ENCODE assay signal across 1 cellular context in the genomic region with DNA sequence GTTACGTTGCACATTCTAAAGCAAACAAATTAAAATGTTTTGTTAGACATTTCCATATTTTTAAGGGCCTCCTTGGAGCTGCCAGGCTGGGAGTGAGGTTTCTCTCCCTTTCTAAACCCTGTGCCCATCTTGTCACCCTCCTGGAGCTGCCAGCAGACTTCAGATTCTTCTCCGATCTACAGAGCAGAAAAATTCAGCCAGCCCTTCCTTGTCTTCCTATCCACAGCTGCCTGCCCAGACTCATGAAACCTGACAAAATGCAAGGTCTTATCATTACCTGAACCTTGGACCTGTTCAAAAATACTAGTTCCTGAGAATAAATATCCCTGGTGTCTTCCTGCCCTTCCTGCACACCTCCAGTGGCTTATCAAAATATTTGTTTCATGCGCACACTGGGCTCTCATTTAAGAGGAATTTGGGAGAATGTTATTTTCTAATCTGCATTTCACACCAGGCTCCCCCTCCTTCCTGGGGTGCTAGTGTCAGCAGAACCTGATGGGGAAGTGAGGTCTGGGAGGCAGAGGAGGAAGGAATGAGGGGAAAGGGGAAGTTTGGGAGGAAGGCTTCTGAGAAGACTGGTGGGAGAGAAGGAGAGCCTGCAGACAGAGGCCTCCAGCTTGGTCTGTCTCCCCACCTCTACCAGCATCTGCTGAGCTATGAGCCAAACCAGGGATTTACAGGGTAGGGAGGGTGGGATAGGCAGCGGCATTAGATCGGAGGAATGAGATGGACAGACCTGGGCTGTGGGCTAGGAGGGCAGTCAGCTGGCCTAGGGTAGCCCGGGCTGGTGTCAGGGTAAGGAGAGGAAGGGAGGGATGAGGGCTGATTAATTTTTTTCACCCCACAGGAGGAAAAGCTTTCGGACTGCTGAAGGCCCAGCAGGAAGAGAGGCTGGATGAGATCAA.
TF ChIP-seq lines count a peak whose summit lies in the region.

A gene (plus strand): TSS at position 561 of the 905 bp plus-strand sequence. CDS start 96 bp downstream, at position 657.

TF ChIP-seq in HepG2, 621 proteins besides CTCF, POLR2A, EP300 and RAD21 (continued from another document and continues in another):
- TF ChIP-seq, protein P1, sequence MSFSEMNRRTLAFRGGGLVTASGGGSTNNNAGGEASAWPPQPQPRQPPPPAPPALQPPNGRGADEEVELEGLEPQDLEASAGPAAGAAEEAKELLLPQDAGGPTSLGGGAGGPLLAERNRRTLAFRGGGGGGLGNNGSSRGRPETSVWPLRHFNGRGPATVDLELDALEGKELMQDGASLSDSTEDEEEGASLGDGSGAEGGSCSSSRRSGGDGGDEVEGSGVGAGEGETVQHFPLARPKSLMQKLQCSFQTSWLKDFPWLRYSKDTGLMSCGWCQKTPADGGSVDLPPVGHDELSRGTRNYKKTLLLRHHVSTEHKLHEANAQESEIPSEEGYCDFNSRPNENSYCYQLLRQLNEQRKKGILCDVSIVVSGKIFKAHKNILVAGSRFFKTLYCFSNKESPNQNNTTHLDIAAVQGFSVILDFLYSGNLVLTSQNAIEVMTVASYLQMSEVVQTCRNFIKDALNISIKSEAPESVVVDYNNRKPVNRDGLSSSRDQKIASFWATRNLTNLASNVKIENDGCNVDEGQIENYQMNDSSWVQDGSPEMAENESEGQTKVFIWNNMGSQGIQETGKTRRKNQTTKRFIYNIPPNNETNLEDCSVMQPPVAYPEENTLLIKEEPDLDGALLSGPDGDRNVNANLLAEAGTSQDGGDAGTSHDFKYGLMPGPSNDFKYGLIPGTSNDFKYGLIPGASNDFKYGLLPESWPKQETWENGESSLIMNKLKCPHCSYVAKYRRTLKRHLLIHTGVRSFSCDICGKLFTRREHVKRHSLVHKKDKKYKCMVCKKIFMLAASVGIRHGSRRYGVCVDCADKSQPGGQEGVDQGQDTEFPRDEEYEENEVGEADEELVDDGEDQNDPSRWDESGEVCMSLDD (CRISPR knock-in tag; IDR thresholded peaks at IDR 0.05; ENCODE audit: borderline replicate concordance), result no peak
- TF ChIP-seq ASH2L (IDR thresholded peaks at IDR 0.05; ENCODE audit: insufficient read length, low read depth, low read length), result peak; percentile 34
- TF ChIP-seq KDM5B (CRISPR knock-in tag; IDR thresholded peaks at IDR 0.05; ENCODE audit: borderline replicate concordance), result 0 out of 2 replicates have a peak, but pooled peaks have one; percentile 28
- TF ChIP-seq, protein P2, sequence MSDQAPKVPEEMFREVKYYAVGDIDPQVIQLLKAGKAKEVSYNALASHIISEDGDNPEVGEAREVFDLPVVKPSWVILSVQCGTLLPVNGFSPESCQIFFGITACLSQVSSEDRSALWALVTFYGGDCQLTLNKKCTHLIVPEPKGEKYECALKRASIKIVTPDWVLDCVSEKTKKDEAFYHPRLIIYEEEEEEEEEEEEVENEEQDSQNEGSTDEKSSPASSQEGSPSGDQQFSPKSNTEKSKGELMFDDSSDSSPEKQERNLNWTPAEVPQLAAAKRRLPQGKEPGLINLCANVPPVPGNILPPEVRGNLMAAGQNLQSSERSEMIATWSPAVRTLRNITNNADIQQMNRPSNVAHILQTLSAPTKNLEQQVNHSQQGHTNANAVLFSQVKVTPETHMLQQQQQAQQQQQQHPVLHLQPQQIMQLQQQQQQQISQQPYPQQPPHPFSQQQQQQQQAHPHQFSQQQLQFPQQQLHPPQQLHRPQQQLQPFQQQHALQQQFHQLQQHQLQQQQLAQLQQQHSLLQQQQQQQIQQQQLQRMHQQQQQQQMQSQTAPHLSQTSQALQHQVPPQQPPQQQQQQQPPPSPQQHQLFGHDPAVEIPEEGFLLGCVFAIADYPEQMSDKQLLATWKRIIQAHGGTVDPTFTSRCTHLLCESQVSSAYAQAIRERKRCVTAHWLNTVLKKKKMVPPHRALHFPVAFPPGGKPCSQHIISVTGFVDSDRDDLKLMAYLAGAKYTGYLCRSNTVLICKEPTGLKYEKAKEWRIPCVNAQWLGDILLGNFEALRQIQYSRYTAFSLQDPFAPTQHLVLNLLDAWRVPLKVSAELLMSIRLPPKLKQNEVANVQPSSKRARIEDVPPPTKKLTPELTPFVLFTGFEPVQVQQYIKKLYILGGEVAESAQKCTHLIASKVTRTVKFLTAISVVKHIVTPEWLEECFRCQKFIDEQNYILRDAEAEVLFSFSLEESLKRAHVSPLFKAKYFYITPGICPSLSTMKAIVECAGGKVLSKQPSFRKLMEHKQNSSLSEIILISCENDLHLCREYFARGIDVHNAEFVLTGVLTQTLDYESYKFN (CRISPR knock-in tag; conservative IDR thresholded peaks at IDR 0.05), result peak; percentile 78
- TF ChIP-seq, protein P3, sequence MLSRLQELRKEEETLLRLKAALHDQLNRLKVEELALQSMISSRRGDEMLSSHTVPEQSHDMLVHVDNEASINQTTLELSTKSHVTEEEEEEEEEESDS (CRISPR knock-in tag; IDR thresholded peaks at IDR 0.05; ENCODE audit: borderline replicate concordance), result no peak
- TF ChIP-seq ZNF773 (CRISPR knock-in tag; IDR thresholded peaks at IDR 0.05; ENCODE audit: borderline replicate concordance), result no peak
- TF ChIP-seq, protein P4, sequence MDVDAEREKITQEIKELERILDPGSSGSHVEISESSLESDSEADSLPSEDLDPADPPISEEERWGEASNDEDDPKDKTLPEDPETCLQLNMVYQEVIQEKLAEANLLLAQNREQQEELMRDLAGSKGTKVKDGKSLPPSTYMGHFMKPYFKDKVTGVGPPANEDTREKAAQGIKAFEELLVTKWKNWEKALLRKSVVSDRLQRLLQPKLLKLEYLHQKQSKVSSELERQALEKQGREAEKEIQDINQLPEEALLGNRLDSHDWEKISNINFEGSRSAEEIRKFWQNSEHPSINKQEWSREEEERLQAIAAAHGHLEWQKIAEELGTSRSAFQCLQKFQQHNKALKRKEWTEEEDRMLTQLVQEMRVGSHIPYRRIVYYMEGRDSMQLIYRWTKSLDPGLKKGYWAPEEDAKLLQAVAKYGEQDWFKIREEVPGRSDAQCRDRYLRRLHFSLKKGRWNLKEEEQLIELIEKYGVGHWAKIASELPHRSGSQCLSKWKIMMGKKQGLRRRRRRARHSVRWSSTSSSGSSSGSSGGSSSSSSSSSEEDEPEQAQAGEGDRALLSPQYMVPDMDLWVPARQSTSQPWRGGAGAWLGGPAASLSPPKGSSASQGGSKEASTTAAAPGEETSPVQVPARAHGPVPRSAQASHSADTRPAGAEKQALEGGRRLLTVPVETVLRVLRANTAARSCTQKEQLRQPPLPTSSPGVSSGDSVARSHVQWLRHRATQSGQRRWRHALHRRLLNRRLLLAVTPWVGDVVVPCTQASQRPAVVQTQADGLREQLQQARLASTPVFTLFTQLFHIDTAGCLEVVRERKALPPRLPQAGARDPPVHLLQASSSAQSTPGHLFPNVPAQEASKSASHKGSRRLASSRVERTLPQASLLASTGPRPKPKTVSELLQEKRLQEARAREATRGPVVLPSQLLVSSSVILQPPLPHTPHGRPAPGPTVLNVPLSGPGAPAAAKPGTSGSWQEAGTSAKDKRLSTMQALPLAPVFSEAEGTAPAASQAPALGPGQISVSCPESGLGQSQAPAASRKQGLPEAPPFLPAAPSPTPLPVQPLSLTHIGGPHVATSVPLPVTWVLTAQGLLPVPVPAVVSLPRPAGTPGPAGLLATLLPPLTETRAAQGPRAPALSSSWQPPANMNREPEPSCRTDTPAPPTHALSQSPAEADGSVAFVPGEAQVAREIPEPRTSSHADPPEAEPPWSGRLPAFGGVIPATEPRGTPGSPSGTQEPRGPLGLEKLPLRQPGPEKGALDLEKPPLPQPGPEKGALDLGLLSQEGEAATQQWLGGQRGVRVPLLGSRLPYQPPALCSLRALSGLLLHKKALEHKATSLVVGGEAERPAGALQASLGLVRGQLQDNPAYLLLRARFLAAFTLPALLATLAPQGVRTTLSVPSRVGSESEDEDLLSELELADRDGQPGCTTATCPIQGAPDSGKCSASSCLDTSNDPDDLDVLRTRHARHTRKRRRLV (CRISPR knock-in tag; IDR thresholded peaks at IDR 0.05), result 0 out of 2 replicates have a peak, but pooled peaks have one; percentile 47
- TF ChIP-seq ESRRA (CRISPR knock-in tag; IDR thresholded peaks at IDR 0.05; ENCODE audit: low read depth), result 0 out of 2 replicates have a peak, but pooled peaks have one; percentile 59
- 0 out of 2 replicates have a peak, but pooled peaks have one; percentile 33 for TF ChIP-seq POLR2G (IDR thresholded peaks at IDR 0.05; ENCODE audit: low read depth, low read length)
- TF ChIP-seq, protein P5, sequence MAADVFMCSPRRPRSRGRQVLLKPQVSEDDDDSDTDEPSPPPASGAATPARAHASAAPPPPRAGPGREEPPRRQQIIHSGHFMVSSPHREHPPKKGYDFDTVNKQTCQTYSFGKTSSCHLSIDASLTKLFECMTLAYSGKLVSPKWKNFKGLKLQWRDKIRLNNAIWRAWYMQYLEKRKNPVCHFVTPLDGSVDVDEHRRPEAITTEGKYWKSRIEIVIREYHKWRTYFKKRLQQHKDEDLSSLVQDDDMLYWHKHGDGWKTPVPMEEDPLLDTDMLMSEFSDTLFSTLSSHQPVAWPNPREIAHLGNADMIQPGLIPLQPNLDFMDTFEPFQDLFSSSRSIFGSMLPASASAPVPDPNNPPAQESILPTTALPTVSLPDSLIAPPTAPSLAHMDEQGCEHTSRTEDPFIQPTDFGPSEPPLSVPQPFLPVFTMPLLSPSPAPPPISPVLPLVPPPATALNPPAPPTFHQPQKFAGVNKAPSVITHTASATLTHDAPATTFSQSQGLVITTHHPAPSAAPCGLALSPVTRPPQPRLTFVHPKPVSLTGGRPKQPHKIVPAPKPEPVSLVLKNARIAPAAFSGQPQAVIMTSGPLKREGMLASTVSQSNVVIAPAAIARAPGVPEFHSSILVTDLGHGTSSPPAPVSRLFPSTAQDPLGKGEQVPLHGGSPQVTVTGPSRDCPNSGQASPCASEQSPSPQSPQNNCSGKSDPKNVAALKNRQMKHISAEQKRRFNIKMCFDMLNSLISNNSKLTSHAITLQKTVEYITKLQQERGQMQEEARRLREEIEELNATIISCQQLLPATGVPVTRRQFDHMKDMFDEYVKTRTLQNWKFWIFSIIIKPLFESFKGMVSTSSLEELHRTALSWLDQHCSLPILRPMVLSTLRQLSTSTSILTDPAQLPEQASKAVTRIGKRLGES (CRISPR knock-in tag; IDR thresholded peaks at IDR 0.05; ENCODE audit: borderline replicate concordance), result no peak
- peak; percentile 62; the same call in 1 of the 2 replicates for TF ChIP-seq ZNF430 (CRISPR knock-in tag; IDR thresholded peaks at IDR 0.05)
- 0 out of 2 replicates have a peak, but pooled peaks have one; percentile 51 for TF ChIP-seq ZFP36L1 (CRISPR knock-in tag; IDR thresholded peaks at IDR 0.05)
- TF ChIP-seq GATAD1 (CRISPR knock-in tag; IDR thresholded peaks at IDR 0.05), result no peak
- TF ChIP-seq, protein P6, sequence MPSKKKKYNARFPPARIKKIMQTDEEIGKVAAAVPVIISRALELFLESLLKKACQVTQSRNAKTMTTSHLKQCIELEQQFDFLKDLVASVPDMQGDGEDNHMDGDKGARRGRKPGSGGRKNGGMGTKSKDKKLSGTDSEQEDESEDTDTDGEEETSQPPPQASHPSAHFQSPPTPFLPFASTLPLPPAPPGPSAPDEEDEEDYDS (CRISPR knock-in tag; IDR thresholded peaks at IDR 0.05), result peak; percentile 32; the same call in 1 of the 2 replicates
- TF ChIP-seq, protein P7, sequence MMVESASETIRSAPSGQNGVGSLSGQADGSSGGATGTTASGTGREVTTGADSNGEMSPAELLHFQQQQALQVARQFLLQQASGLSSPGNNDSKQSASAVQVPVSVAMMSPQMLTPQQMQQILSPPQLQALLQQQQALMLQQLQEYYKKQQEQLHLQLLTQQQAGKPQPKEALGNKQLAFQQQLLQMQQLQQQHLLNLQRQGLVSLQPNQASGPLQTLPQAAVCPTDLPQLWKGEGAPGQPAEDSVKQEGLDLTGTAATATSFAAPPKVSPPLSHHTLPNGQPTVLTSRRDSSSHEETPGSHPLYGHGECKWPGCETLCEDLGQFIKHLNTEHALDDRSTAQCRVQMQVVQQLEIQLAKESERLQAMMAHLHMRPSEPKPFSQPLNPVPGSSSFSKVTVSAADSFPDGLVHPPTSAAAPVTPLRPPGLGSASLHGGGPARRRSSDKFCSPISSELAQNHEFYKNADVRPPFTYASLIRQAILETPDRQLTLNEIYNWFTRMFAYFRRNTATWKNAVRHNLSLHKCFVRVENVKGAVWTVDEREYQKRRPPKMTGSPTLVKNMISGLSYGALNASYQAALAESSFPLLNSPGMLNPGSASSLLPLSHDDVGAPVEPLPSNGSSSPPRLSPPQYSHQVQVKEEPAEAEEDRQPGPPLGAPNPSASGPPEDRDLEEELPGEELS (CRISPR knock-in tag; IDR thresholded peaks at IDR 0.05), result peak; percentile 46; the same call in 1 of the 2 replicates
- TF ChIP-seq HOXD1 (CRISPR knock-in tag; IDR thresholded peaks at IDR 0.05), result 0 out of 2 replicates have a peak, but pooled peaks have one; percentile 27
- TF ChIP-seq GATAD2A (CRISPR knock-in tag; IDR thresholded peaks at IDR 0.05), result peak; percentile 54; the same call in 1 of the 2 replicates
- TF ChIP-seq POLR2AphosphoS5 (IDR thresholded peaks at IDR 0.05; ENCODE audit: low read depth, low read length), result peak; percentile 45; the same call in 1 of the 2 replicates
- TF ChIP-seq BRD4 (CRISPR knock-in tag; IDR thresholded peaks at IDR 0.05), result 0 out of 2 replicates have a peak, but pooled peaks have one; percentile 20
- TF ChIP-seq RFXAP (CRISPR knock-in tag; IDR thresholded peaks at IDR 0.05; ENCODE audit: borderline replicate concordance), result 0 out of 2 replicates have a peak, but pooled peaks have one; percentile 43
- no peak for TF ChIP-seq ZSCAN21 (CRISPR knock-in tag; IDR thresholded peaks at IDR 0.05; ENCODE audit: borderline replicate concordance)
- 0 out of 2 replicates have a peak, but pooled peaks have one; percentile 32 for TF ChIP-seq ZNF317 (CRISPR knock-in tag; IDR thresholded peaks at IDR 0.05)
- TF ChIP-seq ZNF256 (CRISPR knock-in tag; conservative IDR thresholded peaks at IDR 0.05), result 0 out of 2 replicates have a peak, but pooled peaks have one; percentile 32
- TF ChIP-seq SALL1 (CRISPR knock-in tag; IDR thresholded peaks at IDR 0.05), result peak; percentile 21; the same call in 1 of the 2 replicates
- TF ChIP-seq PHF21A (CRISPR knock-in tag; IDR thresholded peaks at IDR 0.05), result peak; percentile 70
- TF ChIP-seq CREM (IDR thresholded peaks at IDR 0.05), result peak; percentile 39
- TF ChIP-seq CREM (CRISPR knock-in tag; IDR thresholded peaks at IDR 0.05), result no peak
- TF ChIP-seq ATF1 (CRISPR knock-in tag; IDR thresholded peaks at IDR 0.05), result no peak
- TF ChIP-seq, protein P8, sequence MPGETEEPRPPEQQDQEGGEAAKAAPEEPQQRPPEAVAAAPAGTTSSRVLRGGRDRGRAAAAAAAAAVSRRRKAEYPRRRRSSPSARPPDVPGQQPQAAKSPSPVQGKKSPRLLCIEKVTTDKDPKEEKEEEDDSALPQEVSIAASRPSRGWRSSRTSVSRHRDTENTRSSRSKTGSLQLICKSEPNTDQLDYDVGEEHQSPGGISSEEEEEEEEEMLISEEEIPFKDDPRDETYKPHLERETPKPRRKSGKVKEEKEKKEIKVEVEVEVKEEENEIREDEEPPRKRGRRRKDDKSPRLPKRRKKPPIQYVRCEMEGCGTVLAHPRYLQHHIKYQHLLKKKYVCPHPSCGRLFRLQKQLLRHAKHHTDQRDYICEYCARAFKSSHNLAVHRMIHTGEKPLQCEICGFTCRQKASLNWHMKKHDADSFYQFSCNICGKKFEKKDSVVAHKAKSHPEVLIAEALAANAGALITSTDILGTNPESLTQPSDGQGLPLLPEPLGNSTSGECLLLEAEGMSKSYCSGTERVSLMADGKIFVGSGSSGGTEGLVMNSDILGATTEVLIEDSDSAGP (CRISPR knock-in tag; IDR thresholded peaks at IDR 0.05; ENCODE audit: borderline replicate concordance), result 0 out of 2 replicates have a peak, but pooled peaks have one; percentile 6
